Comparison of ENCODE assay signal across 23 cellular contexts in the genomic region with DNA sequence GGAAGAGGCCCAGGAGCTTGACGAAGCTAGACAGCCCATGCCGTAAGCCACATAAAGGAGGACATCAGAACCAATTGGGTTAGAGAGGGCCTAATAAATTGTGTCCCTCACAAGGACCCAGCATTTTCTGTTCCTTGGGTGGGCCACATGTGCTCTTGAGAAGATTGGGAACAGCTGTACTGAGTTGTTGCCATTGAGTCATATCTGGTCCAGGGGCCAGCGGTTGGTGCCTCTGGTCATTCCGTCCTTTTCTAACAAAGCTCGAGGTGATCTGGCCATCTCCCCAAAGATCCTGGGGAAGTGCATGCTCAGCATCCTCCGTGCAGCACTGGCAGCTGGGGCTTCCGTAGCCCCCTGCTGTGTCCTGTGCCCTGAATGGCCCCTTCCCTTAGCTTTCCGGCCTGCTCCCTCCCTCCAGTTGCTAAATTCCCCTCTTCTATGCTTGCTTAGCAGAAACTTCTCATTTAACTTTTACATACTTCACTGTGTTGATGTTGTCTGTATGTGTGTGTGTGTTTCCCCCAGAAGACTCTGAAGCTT.
DNase-seq lines count a peak whose midpoint lies in the region; ATAC-seq, FAIRE-seq and TF ChIP-seq lines count a peak whose summit lies in the region.
"Had no signal": no experiment of that assay in that cellular context is flagged by ENCODE, and none has a peak within 500 bp of the region (broad histone marks: within the 10 kb centered on the region; RNA-seq: fewer than 3 reads in every experiment).

No MANE protein-coding gene starts in this region.

- H2BK120ac ChIP-seq in H1 (replicated peaks; ENCODE audit: low read depth, low read length), result no peak overlapping the region

- no peak for TF ChIP-seq POLR2A in H1 (IDR thresholded peaks at IDR 0.05; ENCODE audit: control extremely low read depth in 1 of 2, low read depth in 2 of 2, low read length in 2 of 2)

- no peak for TF ChIP-seq EP300 in H1 (IDR thresholded peaks at IDR 0.05; ENCODE audit: borderline replicate concordance in 1 of 2, low read depth in 2 of 2, low read length in 2 of 2)

- H3K56ac ChIP-seq in H1 (replicated peaks; ENCODE audit: insufficient read length, low read depth, low read length), result no peak overlapping the region

- no peaks in the 10 kb centered on the region for H3K79me1 ChIP-seq in H1 (ENCODE audit: low read depth, low read length)

- peaks cover 11 to 15% of the 10 kb centered on the region in 2 experiments for H3K9me3 ChIP-seq in H1 (ENCODE audit: insufficient read depth in 2 of 2, low read depth in 1 of 2, low read length in 1 of 2)

- peaks cover 12% of the 10 kb centered on the region; the same call in 1 of the 2 replicates for H3K36me3 ChIP-seq in GM23338 (ENCODE audit: insufficient read depth)
- no peaks in the 10 kb centered on the region; a peak in 1 of 8 replicates for H3K36me3 ChIP-seq in H1 (ENCODE audit: control insufficient read depth in 2 of 4, insufficient read depth in 4 of 4, low read length in 3 of 4)
- H3K36me3 ChIP-seq: BE2C had no signal

- H3K36me3 Mint-ChIP-seq in GM23338 (ENCODE audit: low read depth) (peaks cover 19% of the 10 kb centered on the region; the same call in 2 of the 3 replicates), mesothelial cell of epicardium (peaks cover 14% of the 10 kb centered on the region), type B pancreatic cell (peaks cover 4% of the 10 kb centered on the region)

- TF ChIP-seq RAD21 in H1 (IDR thresholded peaks at IDR 0.05 in 1 of 2, conservative IDR thresholded peaks at IDR 0.05 in 1 of 2; ENCODE audit: low read depth in 2 of 2, low read length in 2 of 2), result no peak

- H2AFZ ChIP-seq in GM23338, result no peak overlapping the region
- no peak overlapping the region for H2AFZ ChIP-seq in H1 (ENCODE audit: low read length)
- H2AFZ ChIP-seq: PC-9 had no signal

- no peak overlapping the region for H3K4ac ChIP-seq in H1 (replicated peaks; ENCODE audit: insufficient read length, low read depth, low read length)

- ATAC-seq in GM23338 (peak; percentile 51), HG03378 (IDR thresholded peaks at IDR 0.05; ENCODE audit: unreplicated experiment) (no peak), GM18511 (IDR thresholded peaks at IDR 0.05; ENCODE audit: unreplicated experiment) (no peak), GM21390 (IDR thresholded peaks at IDR 0.05; ENCODE audit: unreplicated experiment) (no peak)

- no peak overlapping the region for H2AK5ac ChIP-seq in H1 (ENCODE audit: low read depth, low read length)

- H3K9ac ChIP-seq in H1 (replicated peaks in 1 of 4; ENCODE audit: extremely low read depth in 1 of 4, low read depth in 3 of 4, low read length in 3 of 4), result no peak overlapping the region

- DNase-seq in GM23338 (ENCODE audit: low spot score), result peak; percentile 57
- peak in 1 of 2 experiments; percentile 51 for DNase-seq in H1 (ENCODE audit: low read depth in 1 of 2, low spot score in 2 of 2)
- DNase-seq in mesothelial cell of epicardium (ENCODE audit: low spot score in 2 of 2, unreplicated experiment in 2 of 2), result no peak
- DNase-seq in type B pancreatic cell (ENCODE audit: extremely low spot score, unreplicated experiment), result no peak
- DNase-seq: DMS79 treated with DMSO at 0.1 percent for 48 hours, GOT3, MM.1S, NCI-H1048, NCI-H1417 treated with DMSO at 0.1 percent for 48 hours, NCI-H187 treated with DMSO at 0.1 percent for 48 hours, NCI-H226, NCI-H748 treated with DMSO at 0.1 percent for 48 hours, SHP77 treated with DMSO at 0.1 percent for 48 hours had no signal

- POLR2A ChIA-PET in H1 (lab: Charles Lee; ENCODE audit: partially characterized antibody), result interaction anchor here (0.9 to 1.8 kb wide), 2 partner anchors 54 to 103 kb away, joined by 3 to 4 read pairs; partner anchors contain the start of gene RUVBL1

- no peak overlapping the region for H3K23ac ChIP-seq in H1 (ENCODE audit: insufficient read length)

- no peaks in the 10 kb centered on the region for H3F3A ChIP-seq in GM23338 (replicated peaks; ENCODE audit: low read depth)

- no peak overlapping the region for H3K27ac ChIP-seq in GM23338 (ENCODE audit: low read depth)
- no peak overlapping the region for H3K27ac ChIP-seq in H1 (ENCODE audit: low read depth, low read length)
- H3K27ac ChIP-seq: PC-9, RWPE1, SK-N-MC had no signal

- H3K4me1 ChIP-seq in GM23338 (ENCODE audit: insufficient read depth), result peaks cover 4% of the 10 kb centered on the region; the same call in 1 of the 2 replicates
- H3K4me1 ChIP-seq in H1 (replicated peaks in 1 of 4; ENCODE audit: control insufficient read depth in 3 of 4, insufficient read depth in 4 of 4, low read length in 3 of 4), result peaks cover 0 to 3% (median 1%) of the 10 kb centered on the region in 4 experiments; a peak in 3 of 7 replicates

- no peak for FAIRE-seq in H1 (lab: Jason Lieb, UNC)
- FAIRE-seq: A204.1, GM12878 had no signal

- H3K9me3 Mint-ChIP-seq in GM23338, result peaks cover 31% of the 10 kb centered on the region
- peaks cover 20% of the 10 kb centered on the region for H3K9me3 Mint-ChIP-seq in mesothelial cell of epicardium
- no peaks in the 10 kb centered on the region for H3K9me3 Mint-ChIP-seq in type B pancreatic cell

- H3K79me2 ChIP-seq in GM23338 (replicated peaks; ENCODE audit: insufficient read depth), result no peaks in the 10 kb centered on the region
- H3K79me2 ChIP-seq in H1 (ENCODE audit: control insufficient read depth in 1 of 2, insufficient read depth in 2 of 2, low read length in 2 of 2), result no peaks in the 10 kb centered on the region

- H3K4me3 Mint-ChIP-seq in GM23338, result no peak overlapping the region
- H3K4me3 Mint-ChIP-seq in mesothelial cell of epicardium, result no peak overlapping the region
- H3K4me3 Mint-ChIP-seq in type B pancreatic cell, result peak overlapping the region; percentile 4
- H3K4me3 Mint-ChIP-seq: CD4-positive, CD25-positive, alpha-beta regulatory T cell had no signal

- no peak overlapping the region for H2BK5ac ChIP-seq in H1 (ENCODE audit: low read depth, low read length)

- no peak overlapping the region for H3K4me3 ChIP-seq in GM23338
- H3K4me3 ChIP-seq in H1 (ENCODE audit: extremely low read depth in 1 of 4, insufficient read depth in 2 of 4, low read depth in 3 of 4, low read length in 4 of 4), result no peak overlapping the region
- H3K4me3 ChIP-seq: GM12878, PC-9, SK-N-MC had no signal

- no peak overlapping the region for H3K14ac ChIP-seq in H1 (ENCODE audit: insufficient read length)

- H3K18ac ChIP-seq in H1 (ENCODE audit: extremely low read depth, low read length), result no peak overlapping the region

- 0 out of 2 replicates have a peak overlapping the region, but pooled peaks have one; percentile 54 for H2BK12ac ChIP-seq in H1 (ENCODE audit: low read depth, low read length)

- H3K23me2 ChIP-seq in H1 (ENCODE audit: low read depth, low read length), result no peaks in the 10 kb centered on the region

- 0 out of 2 replicates have a peak overlapping the region, but pooled peaks have one; percentile 40 for H3K4me2 ChIP-seq in GM23338
- no peak overlapping the region for H3K4me2 ChIP-seq in H1 (ENCODE audit: insufficient read depth in 1 of 2, low read depth in 2 of 2, low read length in 2 of 2)
- H3K4me2 ChIP-seq: PC-9 had no signal

- CTCF ChIA-PET in H1 (lab: Charles Lee; ENCODE audit: partially characterized antibody), result interaction anchor here (0.7 to 7.5 kb wide), 52 partner anchors 8 to 350 kb away, joined by 3 to 108 read pairs (median 5); partner anchors contain the start of gene RUVBL1

- H3K4me1 Mint-ChIP-seq in GM23338 (peaks cover 18% of the 10 kb centered on the region), mesothelial cell of epicardium (peaks cover 24% of the 10 kb centered on the region), type B pancreatic cell (ENCODE audit: unreplicated experiment) (peaks cover 28% of the 10 kb centered on the region)

- H3K27me3 ChIP-seq in GM23338 (ENCODE audit: insufficient read depth), result no peaks in the 10 kb centered on the region
- no peaks in the 10 kb centered on the region; a peak in 1 of 7 replicates for H3K27me3 ChIP-seq in H1 (replicated peaks in 1 of 4; ENCODE audit: control insufficient read depth in 3 of 4, extremely low read depth in 1 of 4, insufficient read depth in 3 of 4, low read length in 3 of 4)
- H3K27me3 ChIP-seq: BE2C had no signal

- H3K27ac Mint-ChIP-seq in GM23338 (no peak overlapping the region), mesothelial cell of epicardium (peak overlapping the region; percentile 24), type B pancreatic cell (peak overlapping the region; percentile 53)

- H4K8ac ChIP-seq in H1 (ENCODE audit: extremely low read depth, insufficient read depth, low read length), result no peak overlapping the region

- TF ChIP-seq CTCF in GM23338 (conservative IDR thresholded peaks at IDR 0.05; ENCODE audit: low read depth in 2 of 2) (no peak), H1 (IDR thresholded peaks at IDR 0.05; ENCODE audit: control extremely low read depth in 1 of 3, insufficient read depth in 1 of 3, low read depth in 1 of 3, low read length in 3 of 3) (no peak), mesothelial cell of epicardium (IDR thresholded peaks at IDR 0.05; ENCODE audit: unreplicated experiment) (no peak), type B pancreatic cell (conservative IDR thresholded peaks at IDR 0.05) (no peak)

- no peaks in the 10 kb centered on the region for H4K20me1 ChIP-seq in GM23338 (replicated peaks; ENCODE audit: insufficient read depth)
- no peaks in the 10 kb centered on the region for H4K20me1 ChIP-seq in H1 (replicated peaks in 1 of 2; ENCODE audit: control insufficient read depth in 1 of 2, insufficient read depth in 2 of 2, low read length in 2 of 2)

- no peak overlapping the region for H4K5ac ChIP-seq in H1 (ENCODE audit: insufficient read length, low read depth, low read length)

- H3K27me3 Mint-ChIP-seq in GM23338 (ENCODE audit: insufficient read depth, low read depth, poor library complexity) (peaks cover 16% of the 10 kb centered on the region), mesothelial cell of epicardium (ENCODE audit: low read depth) (no peaks in the 10 kb centered on the region), type B pancreatic cell (no peaks in the 10 kb centered on the region)
- H3K27me3 Mint-ChIP-seq: CD4-positive, CD25-positive, alpha-beta regulatory T cell had no signal

- 0 out of 2 replicates have a peak, but pooled peaks cover 2% of the 10 kb centered on the region for H3K9me2 ChIP-seq in GM23338 (ENCODE audit: insufficient read depth)

- no peak overlapping the region for H2BK20ac ChIP-seq in H1 (ENCODE audit: low read length)

- 76% methylated on average over 8 of the region's 8 CpGs; no CpG with 5 or more reads in 1 of the 2 experiments for WGBS in H1 (ENCODE audit: extremely low coverage in 1 of 2, insufficient coverage in 1 of 2, insufficient read length in 1 of 2, insufficient replicate concordance in 2 of 2, low coverage in 1 of 2, low lambda C conversion rate in 2 of 2, missing lambda C conversion rate in 1 of 2), 2 experiments

- no peak overlapping the region for H2BK15ac ChIP-seq in H1 (ENCODE audit: low read length)

- no peak overlapping the region for H4K91ac ChIP-seq in H1 (replicated peaks; ENCODE audit: insufficient read length, low read length)

TF ChIP-seq in GM23338, 12 proteins besides CTCF, POLR2A, EP300 and RAD21 (continues in another document):
- TF ChIP-seq CREB1 (CRISPR knock-in tag; IDR thresholded peaks at IDR 0.05; ENCODE audit: low read depth) (no peak), NANOG (IDR thresholded peaks at IDR 0.05; ENCODE audit: borderline replicate concordance) (no peak)

TF ChIP-seq in H1, 55 proteins besides CTCF, POLR2A, EP300 and RAD21 (continues in another document):
- TF ChIP-seq YY1 (IDR thresholded peaks at IDR 0.05; ENCODE audit: low read depth, low read length), result no peak
- TF ChIP-seq SP4 (IDR thresholded peaks at IDR 0.05; ENCODE audit: low read length), result no peak
